Comparison of ENCODE assay signal across 18 cellular contexts in the genomic region with DNA sequence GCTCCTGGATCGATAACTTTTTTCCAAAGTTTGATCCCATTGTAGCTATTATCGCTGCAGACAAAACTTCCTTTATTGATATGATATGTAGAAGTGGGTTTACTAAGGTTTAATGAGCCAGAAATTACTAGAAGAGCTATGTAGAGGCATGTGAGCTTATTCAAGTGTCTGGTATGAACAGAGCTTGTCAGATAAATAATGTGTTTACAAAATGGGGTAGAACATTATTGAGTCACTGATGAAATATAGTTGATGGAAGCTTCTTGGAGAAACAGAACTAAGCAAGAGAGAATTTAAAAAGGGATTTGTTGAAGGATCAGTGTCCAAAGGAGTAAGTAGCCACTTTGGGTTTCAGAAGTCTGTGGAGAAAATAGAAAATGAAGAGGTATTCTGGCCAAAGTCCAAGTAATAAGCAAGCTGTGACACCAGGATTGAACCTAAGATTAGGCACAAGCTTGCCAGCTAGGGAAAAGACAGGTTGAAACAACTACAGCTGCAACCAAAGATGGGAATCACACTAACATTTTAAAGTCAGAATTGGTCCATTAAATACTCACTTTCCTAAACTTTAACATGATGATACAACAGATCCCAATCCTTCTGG.
DNase-seq lines count a peak whose midpoint lies in the region; ATAC-seq and TF ChIP-seq lines count a peak whose summit lies in the region.
"Had no signal": no experiment of that assay in that cellular context is flagged by ENCODE, and none has a peak within 500 bp of the region (broad histone marks: within the 10 kb centered on the region; RNA-seq: fewer than 3 reads in every experiment).

No MANE protein-coding gene starts in this region.

- peak overlapping the region; percentile 59 to 67 (median 60) for H3K27ac ChIP-seq in transverse colon
- H3K27ac ChIP-seq: 22Rv1 had no signal

- 79 to 88% methylated on average over 2 of the region's 2 CpGs for WGBS in transverse colon (ENCODE audit: low coverage in 1 of 2), 2 donors

- H3K27me3 ChIP-seq in transverse colon (no peaks in the 10 kb centered on the region), BE2C (no peaks in the 10 kb centered on the region)
- H3K27me3 ChIP-seq: dorsolateral prefrontal cortex had no signal

- H3K4me3 ChIP-seq in transverse colon (no peak overlapping the region), BE2C (ENCODE audit: low read depth, low read length) (no peak overlapping the region)
- H3K4me3 ChIP-seq: dorsolateral prefrontal cortex had no signal

- TF ChIP-seq EP300 in transverse colon (IDR thresholded peaks at IDR 0.05; ENCODE audit: low read depth), result no peak

- no peak for ATAC-seq in HG03342 (IDR thresholded peaks at IDR 0.05; ENCODE audit: unreplicated experiment)
- ATAC-seq: activated CD8-positive, alpha-beta memory T cell treated with anti-CD3 and anti-CD28 coated beads, Interleukin-2, amount 10 ng/mL, durations not matched to agents 7 days and 5 days; PC-3 had no signal

- in situ Hi-C loops in transverse colon (cut with MboI; ENCODE audit: low pct_ligation_motif_present in 1 of 4, low pct_unique_long_range_greater_than_20kb in 1 of 4, low sequenced_read_pairs in 3 of 4), result loop anchor here in 3 of 4 donors (25.0 kb wide), 1 partner anchor 99 kb away; the partner anchor contains the start of gene MAML2 (in 3 of the 3)

- H3K36me3 ChIP-seq in transverse colon (no peaks in the 10 kb centered on the region), BE2C (no peaks in the 10 kb centered on the region)

- no peak for TF ChIP-seq CTCF in transverse colon (IDR thresholded peaks at IDR 0.05)
- TF ChIP-seq CTCF in BE2C (IDR thresholded peaks at IDR 0.05; ENCODE audit: low read depth, low read length), result no peak

- no peaks in the 10 kb centered on the region for H3K9me3 ChIP-seq in transverse colon
- H3K9me3 ChIP-seq in BE2C, result no peaks in the 10 kb centered on the region

- H3K4me1 ChIP-seq in transverse colon (peaks cover 24 to 69% (median 45%) of the 10 kb centered on the region in 4 donors), BE2C (peaks cover 14% of the 10 kb centered on the region)

- DNase-seq in DMS 273 (lab: John Stamatoyannopoulos, UW; ENCODE audit: unreplicated experiment), result peak; percentile 18
- DNase-seq in DMS 273 treated with DMSO at 0.1 percent for 48 hours (lab: John Stamatoyannopoulos, UW), result no peak
- DNase-seq in RPMI8226, result peak; percentile 59
- DNase-seq in iris pigment epithelial cell (ENCODE audit: low read depth), result peak; percentile 81
- DNase-seq in transverse colon, result no peak
- no peak for DNase-seq in BE2C
- DNase-seq in stimulated activated CD4-positive, alpha-beta T cell treated with anti-CD3 and anti-CD28 coated beads, Interleukin-2, amount 100 ng/mL, for 48 hours, result no peak
- DNase-seq: activated B cell treated with CpG ODN at 0.5 μM for 24 hours; activated CD8-positive, alpha-beta memory T cell treated with anti-CD3 and anti-CD28 coated beads, Interleukin-2, amount 10 ng/mL, durations not matched to agents 7 days and 5 days; activated gamma-delta T cell; CD4-positive, alpha-beta memory T cell; dorsolateral prefrontal cortex; midbrain; NCI-H2227 treated with DMSO at 0.1 percent for 48 hours; nucleus accumbens; PC-3 had no signal

- no peak for TF ChIP-seq POLR2A in transverse colon (IDR thresholded peaks at IDR 0.05)

- intact Hi-C loops in transverse colon (cut with DNase I; ENCODE audit: low total_unique reads), result no loop called here

Comparison
In these comparisons a context has a peak if more than half of its experiments do, and no peak if none do; other contexts are left out.
1. DNase-seq: peak in DMS 273 (single experiment), RPMI8226 (single experiment) and iris pigment epithelial cell (single experiment); none in DMS 273 treated with DMSO at 0.1 percent for 48 hours (single experiment), transverse colon (single experiment), BE2C (single experiment) and stimulated activated CD4-positive, alpha-beta T cell treated with anti-CD3 and anti-CD28 coated beads, Interleukin-2, amount 100 ng/mL, for 48 hours (0 of 2).